In genomic region chr15:60528530-60528929, GRCh38 we compare ENCODE assay signal across 13 cellular contexts. TPM values are rescaled to one million over a fixed set of nuclear protein-coding genes. Genes with fewer than 3 reads are reported as not detected.
A peak's percentile ranks its signal among the peaks of the same experiment; 100 is the strongest.
DNase-seq lines count a peak whose midpoint lies in the region; ATAC-seq and TF ChIP-seq lines count a peak whose summit lies in the region.
"Had no signal": no experiment of that assay in that cellular context is flagged by ENCODE, and none has a peak within 500 bp of the region (broad histone marks: within the 10 kb centered on the region; RNA-seq: fewer than 3 reads in every experiment).

No MANE protein-coding gene starts in this region.

- no peaks in the 10 kb centered on the region for H3K27me3 Mint-ChIP-seq in activated T-cell treated with anti-CD3 and anti-CD28 coated beads, Interleukin-2, amount 50 U/mL, for 72 hours (ENCODE audit: low read depth)
- no peaks in the 10 kb centered on the region for H3K27me3 Mint-ChIP-seq in progenitor cell of endocrine pancreas

- no peaks in the 10 kb centered on the region for H3K9me3 ChIP-seq in effector memory CD4-positive, alpha-beta T cell (ENCODE audit: control insufficient read depth, low read length)
- no peaks in the 10 kb centered on the region for H3K9me3 ChIP-seq in SJCRH30 (replicated peaks)

- H3K27ac Mint-ChIP-seq in activated T-cell treated with anti-CD3 and anti-CD28 coated beads, Interleukin-2, amount 50 U/mL, for 72 hours, result peak overlapping the region; percentile 93
- no peak overlapping the region for H3K27ac Mint-ChIP-seq in progenitor cell of endocrine pancreas

- H3K27ac ChIP-seq in effector memory CD4-positive, alpha-beta T cell (ENCODE audit: insufficient read depth, low read length, poor library complexity, severe bottlenecking), result peak overlapping the region; percentile 73
- no peak overlapping the region for H3K27ac ChIP-seq in SJCRH30

- no peak for TF ChIP-seq CTCF in progenitor cell of endocrine pancreas (IDR thresholded peaks at IDR 0.05; ENCODE audit: unreplicated experiment)

- H3K4me1 Mint-ChIP-seq in activated T-cell treated with anti-CD3 and anti-CD28 coated beads, Interleukin-2, amount 50 U/mL, for 72 hours (ENCODE audit: low read depth), result peaks cover 43% of the 10 kb centered on the region
- no peaks in the 10 kb centered on the region for H3K4me1 Mint-ChIP-seq in progenitor cell of endocrine pancreas (ENCODE audit: low read depth)

- no peak for TF ChIP-seq POLR2A in GM18505 (IDR thresholded peaks at IDR 0.05; ENCODE audit: borderline replicate concordance, extremely low read depth, insufficient read depth, insufficient read length)

- peaks cover 47% of the 10 kb centered on the region for H3K36me3 ChIP-seq in effector memory CD4-positive, alpha-beta T cell (ENCODE audit: control insufficient read depth, insufficient read depth, low read length)
- H3K36me3 ChIP-seq in SJCRH30, result peaks cover 11% of the 10 kb centered on the region; the same call in 1 of the 2 replicates

- peak; percentile 74 to 76 for ATAC-seq in activated T-cell treated with anti-CD3 and anti-CD28 coated beads, Interleukin-2, amount 50 U/mL, for 72 hours (replicated peaks in 1 of 2)
- no peak for ATAC-seq in GM18505 (IDR thresholded peaks at IDR 0.05; ENCODE audit: unreplicated experiment)

- peaks cover 14 to 15% of the 10 kb centered on the region in 2 donors for H3K36me3 Mint-ChIP-seq in activated T-cell treated with anti-CD3 and anti-CD28 coated beads, Interleukin-2, amount 50 U/mL, for 72 hours (ENCODE audit: insufficient read depth in 2 of 2)
- peaks cover 1% of the 10 kb centered on the region for H3K36me3 Mint-ChIP-seq in progenitor cell of endocrine pancreas (ENCODE audit: insufficient read depth)

- H3K9me3 Mint-ChIP-seq in activated T-cell treated with anti-CD3 and anti-CD28 coated beads, Interleukin-2, amount 50 U/mL, for 72 hours, result no peaks in the 10 kb centered on the region
- H3K9me3 Mint-ChIP-seq in progenitor cell of endocrine pancreas (ENCODE audit: low read depth), result no peaks in the 10 kb centered on the region

- no peak overlapping the region for H3K4me3 ChIP-seq in effector memory CD4-positive, alpha-beta T cell (ENCODE audit: insufficient read depth, low read depth, low read length, poor library complexity, severe bottlenecking)
- no peak overlapping the region for H3K4me3 ChIP-seq in SJCRH30

- peaks cover 32% of the 10 kb centered on the region for H3K4me1 ChIP-seq in effector memory CD4-positive, alpha-beta T cell (ENCODE audit: control insufficient read depth, insufficient read depth, low read length, poor library complexity, severe bottlenecking)
- H3K4me1 ChIP-seq in SJCRH30, result no peaks in the 10 kb centered on the region

- DNase-seq in activated T-cell treated with anti-CD3 and anti-CD28 coated beads, Interleukin-2, amount 50 U/mL, for 72 hours, result no peak
- no peak for DNase-seq in activated T-cell treated with anti-CD3 and anti-CD28 coated beads, Interleukin-2, amount 50 U/mL, for 48 hours
- DNase-seq in NCI-H69 (lab: John Stamatoyannopoulos, UW) (peak; percentile 35), pulmonary artery endothelial cell (ENCODE audit: low read depth, low spot score) (peak; percentile 17), progenitor cell of endocrine pancreas (ENCODE audit: low spot score, unreplicated experiment) (no peak), SJCRH30 (no peak)
- no peak for DNase-seq in effector memory CD4-positive, alpha-beta T cell
- DNase-seq: caudate nucleus; foreskin melanocyte; NCI-H1436 treated with DMSO at 0.1 percent for 48 hours; nucleus accumbens; stimulated activated CD4-positive, alpha-beta T cell treated with anti-CD3 and anti-CD28 coated beads, Interleukin-12 subunit alpha, Interleukin-12 subunit beta, amount 100 ng/mL, for 4 hours had no signal

- peak overlapping the region in 1 of 2 donors; percentile 56 for H3K4me3 Mint-ChIP-seq in activated T-cell treated with anti-CD3 and anti-CD28 coated beads, Interleukin-2, amount 50 U/mL, for 72 hours
- no peak overlapping the region for H3K4me3 Mint-ChIP-seq in progenitor cell of endocrine pancreas (ENCODE audit: low read depth)

- no peaks in the 10 kb centered on the region for H3K27me3 ChIP-seq in effector memory CD4-positive, alpha-beta T cell (replicated peaks; ENCODE audit: control insufficient read depth, insufficient read depth, low read length, poor library complexity, severe bottlenecking)
- no peaks in the 10 kb centered on the region for H3K27me3 ChIP-seq in SJCRH30

RNA-seq across cellular contexts. Expression of gene ICE2, which starts 49.6 kb away (rescaled TPM):
- 10 to 100 TPM; 81.5 to 91.7 TPM for total RNA-seq in activated T-cell treated with anti-CD3 and anti-CD28 coated beads, Interleukin-2, amount 50 U/mL, for 72 hours
- total RNA-seq in pulmonary artery endothelial cell (34.2 and 47.0 TPM in 2 replicates), progenitor cell of endocrine pancreas (84.8 and 85.1 TPM in 2 replicates)
- total RNA-seq in SJCRH30 (2014; rRNA removed; shearing (Covaris generic)), result 37.4 and 42.4 TPM in 2 replicates

Comparison
In these comparisons a context has a peak if more than half of its experiments do, and no peak if none do; other contexts are left out.
1. DNase-seq: peak in NCI-H69 (single experiment) and pulmonary artery endothelial cell (single experiment); none in activated T-cell treated with anti-CD3 and anti-CD28 coated beads, Interleukin-2, amount 50 U/mL, for 72 hours (0 of 2), activated T-cell treated with anti-CD3 and anti-CD28 coated beads, Interleukin-2, amount 50 U/mL, for 48 hours (0 of 2), effector memory CD4-positive, alpha-beta T cell (0 of 3), progenitor cell of endocrine pancreas (single experiment) and SJCRH30 (0 of 2).